8 cellular contexts compared by ENCODE assay signal in genomic region chr1:27391511-27392095, GRCh38. TPM values are rescaled to one million over a fixed set of nuclear protein-coding genes. Genes with fewer than 3 reads are reported as not detected.
DNase-seq lines count a peak whose midpoint lies in the region; ATAC-seq and TF ChIP-seq lines count a peak whose summit lies in the region.

No MANE protein-coding gene starts in this region.

- H2AK5ac ChIP-seq in mesendoderm (ENCODE audit: low read length): no peak overlapping the region

- no peak overlapping the region for H4K5ac ChIP-seq in mesendoderm (ENCODE audit: low read length)

- TF ChIP-seq CTCF in AG04450 (IDR thresholded peaks at IDR 0.05; ENCODE audit: low read depth, low read length): no peak
- no peak for TF ChIP-seq CTCF in HL-60 (IDR thresholded peaks at IDR 0.05; ENCODE audit: insufficient read depth, low read length)
- TF ChIP-seq CTCF in activated B cell treated with CpG ODN at 0.5 μM for 24 hours (IDR thresholded peaks at IDR 0.05): no peak

- POLR2A ChIA-PET in AG04450 (lab: Yijun Ruan, JAX) (interaction anchor here (1.5 kb wide), 1 partner anchor 92 kb away, joined by 4 read pairs; no protein-coding TSS in a partner anchor), activated B cell treated with CpG ODN at 0.5 μM for 24 hours (lab: Charles Lee) (interaction anchor here (0.5 to 1.9 kb wide), 6 partner anchors 26 to 275 kb away, joined by 3 to 7 read pairs (median 4); partner anchors contain the start of gene SYTL1)

- no CpG with 5 or more reads among the region's 13 CpGs for WGBS in mesendoderm (ENCODE audit: extremely low coverage, insufficient coverage, low lambda C conversion rate)
- 17% methylated on average over 13 of the region's 13 CpGs for WGBS in thymus

- no peaks in the 10 kb centered on the region for H3K4me1 ChIP-seq in endocrine pancreas (ENCODE audit: control insufficient read depth, insufficient read depth, low read length)
- peaks cover 2% of the 10 kb centered on the region for H3K4me1 ChIP-seq in mesendoderm (ENCODE audit: control insufficient read depth, low read depth, low read length)
- H3K4me1 ChIP-seq in thymus (ENCODE audit: control insufficient read depth, insufficient read depth, low read length): peaks cover 13% of the 10 kb centered on the region

- H3K27ac ChIP-seq in AG04450 (ENCODE audit: low read depth, low read length): no peak overlapping the region
- no peak overlapping the region for H3K27ac ChIP-seq in HL-60 (replicated peaks)
- no peak overlapping the region for H3K27ac ChIP-seq in mesendoderm (ENCODE audit: low read depth, low read length)
- H3K27ac ChIP-seq in thymus (ENCODE audit: low read depth): peak overlapping the region; percentile 5

- H3K36me3 ChIP-seq in endocrine pancreas (ENCODE audit: control insufficient read depth, insufficient read depth, low read length) (no peaks in the 10 kb centered on the region), mesendoderm (ENCODE audit: control insufficient read depth, insufficient read depth, low read length) (no peaks in the 10 kb centered on the region), thymus (ENCODE audit: control insufficient read depth, insufficient read depth) (no peaks in the 10 kb centered on the region)

- H3K56ac ChIP-seq in mesendoderm (ENCODE audit: low read length): peak overlapping the region; percentile 88

- no peak overlapping the region for H2BK15ac ChIP-seq in mesendoderm (replicated peaks; ENCODE audit: low read depth)

- ATAC-seq in activated B cell treated with CpG ODN at 0.5 μM for 24 hours (ENCODE audit: low read depth): no peak
- no peak for ATAC-seq in HG03520 (IDR thresholded peaks at IDR 0.05; ENCODE audit: unreplicated experiment)

- H3K18ac ChIP-seq in mesendoderm (ENCODE audit: low read length): no peak overlapping the region

- CTCF ChIA-PET in AG04450 (lab: Charles Lee): interaction anchor here (0.6 to 7.3 kb wide), 15 partner anchors 9 to 294 kb away, joined by 3 to 124 read pairs (median 5); partner anchors contain the start of genes AHDC1, CD164L2 and MAP3K6
- CTCF ChIA-PET in activated B cell treated with CpG ODN at 0.5 μM for 24 hours (lab: Charles Lee): interaction anchor here (0.9 to 11.1 kb wide), 12 partner anchors 25 to 347 kb away, joined by 3 to 171 read pairs (median 6); partner anchors contain the start of genes AHDC1 and MAP3K6

- intact Hi-C loops in activated B cell treated with CpG ODN at 0.5 μM for 24 hours (cut with micrococcal nuclease): loop anchor here (1.0 kb wide), 4 partner anchors 26 to 272 kb away; no protein-coding TSS in a partner anchor

- H3K27me3 ChIP-seq in AG04450 (ENCODE audit: control insufficient read depth, insufficient read depth, low read length): peaks cover 4% of the 10 kb centered on the region
- H3K27me3 ChIP-seq in HL-60 (ENCODE audit: insufficient read depth, poor library complexity, severe bottlenecking): no peaks in the 10 kb centered on the region
- H3K27me3 ChIP-seq in endocrine pancreas (ENCODE audit: control insufficient read depth, insufficient read depth, low read length): no peaks in the 10 kb centered on the region
- H3K27me3 ChIP-seq in mesendoderm (ENCODE audit: insufficient read depth, low read length, poor library complexity): no peaks in the 10 kb centered on the region
- peaks cover 9% of the 10 kb centered on the region for H3K27me3 ChIP-seq in thymus (ENCODE audit: control insufficient read depth, insufficient read depth)

- H3K4me2 ChIP-seq in mesendoderm (ENCODE audit: low read length): peak overlapping the region; percentile 82

- no peaks in the 10 kb centered on the region for H3K79me2 ChIP-seq in mesendoderm (ENCODE audit: control insufficient read depth, insufficient read depth, low read length)

- H3K4me3 Mint-ChIP-seq in activated B cell treated with CpG ODN at 0.5 μM for 24 hours: peak overlapping the region; percentile 82

- no peaks in the 10 kb centered on the region for H3K27me3 Mint-ChIP-seq in activated B cell treated with CpG ODN at 0.5 μM for 24 hours

- no peak overlapping the region for H3K4ac ChIP-seq in mesendoderm (ENCODE audit: low read depth, low read length)

- no peak overlapping the region for H4K8ac ChIP-seq in mesendoderm (ENCODE audit: low read depth, low read length)

- H3K79me1 ChIP-seq in mesendoderm (ENCODE audit: low read length): peaks cover 4% of the 10 kb centered on the region

- H3K9ac ChIP-seq in endocrine pancreas (ENCODE audit: control insufficient read depth, insufficient read depth, low read length): peak overlapping the region; percentile 23
- peak overlapping the region; percentile 59 for H3K9ac ChIP-seq in mesendoderm (ENCODE audit: low read length)

- H2BK120ac ChIP-seq in mesendoderm (ENCODE audit: low read depth, low read length): no peak overlapping the region

- no peaks in the 10 kb centered on the region for H3K9me3 ChIP-seq in AG04450 (ENCODE audit: control insufficient read depth, insufficient read depth, low read length)
- H3K9me3 ChIP-seq in endocrine pancreas (ENCODE audit: control insufficient read depth, low read length): no peaks in the 10 kb centered on the region
- peaks cover 1% of the 10 kb centered on the region for H3K9me3 ChIP-seq in thymus (ENCODE audit: control insufficient read depth)

- H3K23ac ChIP-seq in mesendoderm (ENCODE audit: low read length): no peak overlapping the region

- H3K4me1 Mint-ChIP-seq in activated B cell treated with CpG ODN at 0.5 μM for 24 hours: peaks cover 18% of the 10 kb centered on the region

- H3K36me3 Mint-ChIP-seq in activated B cell treated with CpG ODN at 0.5 μM for 24 hours (ENCODE audit: low read depth): no peaks in the 10 kb centered on the region

- no peak overlapping the region for H2BK5ac ChIP-seq in mesendoderm (ENCODE audit: low read length)

- H3K27ac Mint-ChIP-seq in activated B cell treated with CpG ODN at 0.5 μM for 24 hours: peak overlapping the region; percentile 60

- no peaks in the 10 kb centered on the region for H3K9me3 Mint-ChIP-seq in activated B cell treated with CpG ODN at 0.5 μM for 24 hours

- DNase-seq in AG04450 (ENCODE audit: low read depth, low spot score) (no peak), HL-60 (ENCODE audit: low read depth in 1 of 2, low spot score in 1 of 2) (no peak), activated B cell treated with CpG ODN at 0.5 μM for 24 hours (no peak), mesendoderm (peak; percentile 82), amniotic stem cell (lab: John Stamatoyannopoulos, UW) (no peak)

- H3K4me3 ChIP-seq in AG04450 (ENCODE audit: low read depth, low read length) (peak overlapping the region; percentile 53), HL-60 (replicated peaks; ENCODE audit: insufficient read depth, low read length) (peak overlapping the region; percentile 74), endocrine pancreas (ENCODE audit: control insufficient read depth, insufficient read depth, low read length) (no peak overlapping the region), mesendoderm (ENCODE audit: low read length) (peak overlapping the region; percentile 30), thymus (ENCODE audit: low read length) (no peak overlapping the region)

RNA-seq across cellular contexts. Expression of gene GPR3, which starts 0.8 kb away (rescaled TPM):
- polyA plus RNA-seq in AG04450 (2011; rRNA removed): 1.3 and 1.7 TPM in 2 replicates
- 1.7 and 2.2 TPM in 2 replicates for polyA minus RNA-seq in AG04450 (2011; rRNA and poly(A)+ RNA removed)
- 0.11 TPM in 1 of 2 replicates, not detected in the other for total RNA-seq in activated B cell treated with CpG ODN at 0.5 μM for 24 hours
- polyA plus RNA-seq in mesendoderm (2013, experiment 1 of 2): 10.4 TPM
- 10.7 TPM for polyA plus RNA-seq in mesendoderm (2013, experiment 2 of 2)
- 0.37 TPM for polyA plus RNA-seq in thymus

RNA-seq across cellular contexts. Expression of gene CD164L2, which starts 8.5 kb away (rescaled TPM):
- polyA plus RNA-seq in AG04450 (2011; rRNA removed): not detected in 2 replicates
- polyA minus RNA-seq in AG04450 (2011; rRNA and poly(A)+ RNA removed): not detected in 2 replicates
- 0.16 TPM in 1 of 2 replicates, not detected in the other for total RNA-seq in activated B cell treated with CpG ODN at 0.5 μM for 24 hours
- 0.17 TPM for polyA plus RNA-seq in mesendoderm (2013, experiment 1 of 2)
- 0.11 TPM for polyA plus RNA-seq in mesendoderm (2013, experiment 2 of 2)
- 2.4 TPM for polyA plus RNA-seq in thymus

RNA-seq across cellular contexts. Expression of gene FCN3, which starts 17.0 kb away (rescaled TPM):
- polyA plus RNA-seq in AG04450 (2011; rRNA removed) (not detected in 2 replicates), thymus (10.7 TPM)
- polyA minus RNA-seq in AG04450 (2011; rRNA and poly(A)+ RNA removed): not detected in 2 replicates
- not detected in 2 replicates for total RNA-seq in activated B cell treated with CpG ODN at 0.5 μM for 24 hours
- 0.04 TPM for polyA plus RNA-seq in mesendoderm (2013, experiment 1 of 2)
- not detected for polyA plus RNA-seq in mesendoderm (2013, experiment 2 of 2)

RNA-seq across cellular contexts. Expression of gene MAP3K6, which starts 24.8 kb away (rescaled TPM):
- polyA plus RNA-seq in AG04450 (2011; rRNA removed) (7.6 TPM in 2 replicates), thymus (45.0 TPM)
- polyA minus RNA-seq in AG04450 (2011; rRNA and poly(A)+ RNA removed): 9.3 and 13.7 TPM in 2 replicates
- total RNA-seq in activated B cell treated with CpG ODN at 0.5 μM for 24 hours: 4.6 and 7.4 TPM in 2 replicates
- polyA plus RNA-seq in mesendoderm (2013, experiment 1 of 2): 3.7 TPM
- 4.2 TPM for polyA plus RNA-seq in mesendoderm (2013, experiment 2 of 2)

RNA-seq across cellular contexts. Expression of gene SYTL1, which starts 49.8 kb away (rescaled TPM):
- 0.32 and 0.35 TPM in 2 replicates for polyA plus RNA-seq in AG04450 (2011; rRNA removed)
- polyA minus RNA-seq in AG04450 (2011; rRNA and poly(A)+ RNA removed): 0.17 and 0.18 TPM in 2 replicates
- 76.0 and 81.9 TPM in 2 replicates for total RNA-seq in activated B cell treated with CpG ODN at 0.5 μM for 24 hours
- 2.5 TPM for polyA plus RNA-seq in mesendoderm (2013, experiment 1 of 2)
- polyA plus RNA-seq in mesendoderm (2013, experiment 2 of 2): 2.2 TPM
- polyA plus RNA-seq in thymus: 167 TPM

Comparison
In these comparisons a context has a peak if more than half of its experiments do, and no peak if none do; other contexts are left out.
1. H3K4me3 ChIP-seq: peak in AG04450 (single experiment), HL-60 (single experiment) and mesendoderm (single experiment); none in endocrine pancreas (single experiment) and thymus (single experiment).
2. RNA of gene FCN3, which starts 17.0 kb away (polyA plus RNA-seq): 10.7 TPM in thymus (single experiment); not detected in AG04450; every median in the first group is over 10 times any median in the second.